1 cellular context compared by ENCODE assay signal in the genomic region with DNA sequence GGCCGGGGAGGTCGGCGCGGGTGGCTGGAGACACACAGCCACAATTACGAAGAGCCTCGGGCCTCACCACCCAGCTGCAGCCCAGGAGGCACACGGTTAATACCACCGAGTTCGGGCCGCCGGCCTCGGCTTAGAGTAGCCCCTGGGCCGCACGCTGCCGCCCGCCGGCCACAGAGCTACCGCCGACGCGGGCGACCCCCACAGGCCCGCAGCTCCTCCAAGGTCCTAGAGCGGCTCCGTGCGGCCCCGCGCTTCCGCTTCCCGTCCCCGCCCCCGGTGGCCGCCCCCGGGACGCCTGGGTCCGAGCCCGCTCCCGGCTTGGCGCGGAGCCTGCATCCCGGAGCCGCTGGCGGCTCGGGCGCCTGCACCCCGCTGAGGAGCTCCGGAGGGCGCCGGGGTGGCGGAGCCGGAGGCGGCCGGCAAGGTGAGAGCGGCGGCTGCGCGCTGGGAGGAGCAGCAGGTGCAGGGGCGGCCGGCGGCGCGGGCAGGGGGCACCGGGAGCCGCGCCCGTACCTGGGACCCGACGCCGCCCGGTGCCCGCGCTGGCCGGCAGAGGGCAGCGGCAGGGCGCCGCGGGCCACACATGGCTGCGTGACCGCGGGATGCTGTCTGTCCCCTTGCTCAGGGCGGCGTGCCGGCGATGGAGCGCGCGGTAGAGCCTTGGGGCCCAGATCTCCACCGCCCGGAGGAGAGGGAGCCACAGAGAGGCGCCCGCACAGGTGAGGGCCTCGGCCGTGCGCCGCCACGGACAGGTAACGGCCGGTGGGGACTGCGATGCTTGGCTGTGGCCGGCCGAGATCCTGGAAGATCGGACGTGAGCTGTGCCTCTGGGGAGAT.
TF ChIP-seq lines count a peak whose summit lies in the region.

TSS of gene ZNF48 (plus strand) at position 266 of the 837 bp plus-strand sequence. CDS start at position 641, 375 bp downstream.

TF ChIP-seq in K562, 482 proteins besides CTCF, POLR2A, EP300 and RAD21 (continued from another document and continues in another):
- TF ChIP-seq TOE1 (IDR thresholded peaks at IDR 0.05; ENCODE audit: borderline replicate concordance) (peak; percentile 38; the same call in 1 of the 2 replicates), TOE1 (CRISPR knock-in tag; IDR thresholded peaks at IDR 0.05; ENCODE audit: borderline replicate concordance, low read depth) (no peak), TGIF2 (CRISPR knock-in tag; IDR thresholded peaks at IDR 0.05) (no peak), CBX5 (IDR thresholded peaks at IDR 0.05; ENCODE audit: borderline replicate concordance, low read depth) (0 out of 2 replicates have a peak, but pooled peaks have one; percentile 21), PHB2 (IDR thresholded peaks at IDR 0.05; ENCODE audit: low read depth) (no peak), ZNF146 (CRISPR knock-in tag; IDR thresholded peaks at IDR 0.05; ENCODE audit: unreplicated experiment) (no peak), THRA (IDR thresholded peaks at IDR 0.05) (no peak), DACH1 (IDR thresholded peaks at IDR 0.05; ENCODE audit: partially characterized antibody) (peak; percentile 18), ZNF217 (CRISPR knock-in tag; IDR thresholded peaks at IDR 0.05) (no peak), TRIM24 (IDR thresholded peaks at IDR 0.05) (peak in 1 of 2 experiments; percentile 22; a peak in 1 of 4 replicates), ATF3 (IDR thresholded peaks at IDR 0.05) (no peak), ATF3 (CRISPR knock-in tag; conservative IDR thresholded peaks at IDR 0.05) (no peak), ZNF121 (CRISPR knock-in tag; conservative IDR thresholded peaks at IDR 0.05) (no peak), HDAC3 (IDR thresholded peaks at IDR 0.05; ENCODE audit: borderline replicate concordance, partially characterized antibody) (no peak), HNRNPK (IDR thresholded peaks at IDR 0.05; ENCODE audit: low read depth, low read length, poor library complexity, severe bottlenecking) (peak; percentile 15), ESRRA (IDR thresholded peaks at IDR 0.05; ENCODE audit: borderline replicate concordance, low read depth) (peak; percentile 63; the same call in 1 of the 2 replicates), RBM22 (IDR thresholded peaks at IDR 0.05; ENCODE audit: low read depth, low read length, poor library complexity, severe bottlenecking) (no peak), RBM14 (IDR thresholded peaks at IDR 0.05; ENCODE audit: borderline replicate concordance, insufficient read depth, low read depth, low read length) (no peak), GTF2E2 (tag; IDR thresholded peaks at IDR 0.05) (peak; percentile 53; the same call in 1 of the 2 replicates), ZNF75A (CRISPR knock-in tag; IDR thresholded peaks at IDR 0.05) (no peak), SMARCB1 (IDR thresholded peaks at IDR 0.05; ENCODE audit: insufficient read length, low read depth) (no peak), NR2C2 (CRISPR knock-in tag; IDR thresholded peaks at IDR 0.05) (no peak), NR2C2 (tag; IDR thresholded peaks at IDR 0.05) (peak; percentile 49; the same call in 1 of the 2 replicates), ZNF668 (CRISPR knock-in tag; IDR thresholded peaks at IDR 0.05) (no peak), JUNB (CRISPR knock-in tag; conservative IDR thresholded peaks at IDR 0.05) (no peak), CREM (IDR thresholded peaks at IDR 0.05; ENCODE audit: low read depth) (peak; percentile 67; the same call in 1 of the 2 replicates), ZNF277 (CRISPR knock-in tag; IDR thresholded peaks at IDR 0.05; ENCODE audit: borderline replicate concordance) (no peak), ZNF561 (CRISPR knock-in tag; conservative IDR thresholded peaks at IDR 0.05) (no peak), BMI1 (IDR thresholded peaks at IDR 0.05; ENCODE audit: low read length) (no peak), ZBTB8A (IDR thresholded peaks at IDR 0.05; ENCODE audit: partially characterized antibody) (no peak), MXI1 (IDR thresholded peaks at IDR 0.05; ENCODE audit: low read depth, low read length) (no peak), KDM5B (IDR thresholded peaks at IDR 0.05; ENCODE audit: insufficient replicate concordance, low read depth, low read length) (peak; percentile 22), XRCC3 (IDR thresholded peaks at IDR 0.05) (no peak), ZNF347 (CRISPR knock-in tag; IDR thresholded peaks at IDR 0.05; ENCODE audit: low read depth) (no peak), ZBTB26 (CRISPR knock-in tag; IDR thresholded peaks at IDR 0.05) (no peak), PHF20 (IDR thresholded peaks at IDR 0.05; ENCODE audit: partially characterized antibody) (peak; percentile 62), TBP (optimal IDR thresholded peaks at IDR 0.05; ENCODE audit: low read depth, low read length) (peak; percentile 50), ZNF124 (CRISPR knock-in tag; IDR thresholded peaks at IDR 0.05) (no peak), MTA1 (IDR thresholded peaks at IDR 0.05; ENCODE audit: borderline replicate concordance) (no peak), CBX1 (IDR thresholded peaks at IDR 0.05; ENCODE audit: low read depth) (no peak), ARNT (IDR thresholded peaks at IDR 0.05) (no peak), HCFC1 (IDR thresholded peaks at IDR 0.05; ENCODE audit: low read depth, low read length) (peak; percentile 84), GTF2A2 (tag; IDR thresholded peaks at IDR 0.05) (no peak), ELF2 (CRISPR knock-in tag; IDR thresholded peaks at IDR 0.05) (peak; percentile 96), ZNF780A (CRISPR knock-in tag; IDR thresholded peaks at IDR 0.05) (no peak), RFX5 (IDR thresholded peaks at IDR 0.05; ENCODE audit: low read depth, low read length) (no peak), CBFB (CRISPR knock-in tag; IDR thresholded peaks at IDR 0.05) (no peak), HSF4 (CRISPR knock-in tag; IDR thresholded peaks at IDR 0.05; ENCODE audit: borderline replicate concordance) (no peak), TFE3 (CRISPR knock-in tag; IDR thresholded peaks at IDR 0.05) (no peak), ZNF395 (CRISPR knock-in tag; IDR thresholded peaks at IDR 0.05) (peak; percentile 88; the same call in 1 of the 2 replicates), SIRT6 (IDR thresholded peaks at IDR 0.05; ENCODE audit: low read depth, low read length) (no peak), ZNF584 (CRISPR knock-in tag; IDR thresholded peaks at IDR 0.05; ENCODE audit: low read depth) (no peak), JUN (IDR thresholded peaks at IDR 0.05; ENCODE audit: borderline replicate concordance, low read depth, low read length) (0 out of 2 replicates have a peak, but pooled peaks have one; percentile 15), JUN (CRISPR knock-in tag; IDR thresholded peaks at IDR 0.05; ENCODE audit: borderline replicate concordance) (no peak)
- TF ChIP-seq, protein P1, sequence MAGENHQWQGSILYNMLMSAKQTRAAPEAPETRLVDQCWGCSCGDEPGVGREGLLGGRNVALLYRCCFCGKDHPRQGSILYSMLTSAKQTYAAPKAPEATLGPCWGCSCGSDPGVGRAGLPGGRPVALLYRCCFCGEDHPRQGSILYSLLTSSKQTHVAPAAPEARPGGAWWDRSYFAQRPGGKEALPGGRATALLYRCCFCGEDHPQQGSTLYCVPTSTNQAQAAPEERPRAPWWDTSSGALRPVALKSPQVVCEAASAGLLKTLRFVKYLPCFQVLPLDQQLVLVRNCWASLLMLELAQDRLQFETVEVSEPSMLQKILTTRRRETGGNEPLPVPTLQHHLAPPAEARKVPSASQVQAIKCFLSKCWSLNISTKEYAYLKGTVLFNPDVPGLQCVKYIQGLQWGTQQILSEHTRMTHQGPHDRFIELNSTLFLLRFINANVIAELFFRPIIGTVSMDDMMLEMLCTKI (IDR thresholded peaks at IDR 0.05; ENCODE audit: partially characterized antibody) = no peak
- TF ChIP-seq, protein P2, sequence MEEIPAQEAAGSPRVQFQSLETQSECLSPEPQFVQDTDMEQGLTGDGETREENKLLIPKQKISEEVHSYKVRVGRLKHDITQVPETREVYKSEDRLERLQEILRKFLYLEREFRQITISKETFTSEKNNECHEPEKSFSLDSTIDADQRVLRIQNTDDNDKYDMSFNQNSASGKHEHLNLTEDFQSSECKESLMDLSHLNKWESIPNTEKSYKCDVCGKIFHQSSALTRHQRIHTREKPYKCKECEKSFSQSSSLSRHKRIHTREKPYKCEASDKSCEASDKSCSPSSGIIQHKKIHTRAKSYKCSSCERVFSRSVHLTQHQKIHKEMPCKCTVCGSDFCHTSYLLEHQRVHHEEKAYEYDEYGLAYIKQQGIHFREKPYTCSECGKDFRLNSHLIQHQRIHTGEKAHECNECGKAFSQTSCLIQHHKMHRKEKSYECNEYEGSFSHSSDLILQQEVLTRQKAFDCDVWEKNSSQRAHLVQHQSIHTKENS (CRISPR knock-in tag; IDR thresholded peaks at IDR 0.05) = no peak
